In the genomic region with DNA sequence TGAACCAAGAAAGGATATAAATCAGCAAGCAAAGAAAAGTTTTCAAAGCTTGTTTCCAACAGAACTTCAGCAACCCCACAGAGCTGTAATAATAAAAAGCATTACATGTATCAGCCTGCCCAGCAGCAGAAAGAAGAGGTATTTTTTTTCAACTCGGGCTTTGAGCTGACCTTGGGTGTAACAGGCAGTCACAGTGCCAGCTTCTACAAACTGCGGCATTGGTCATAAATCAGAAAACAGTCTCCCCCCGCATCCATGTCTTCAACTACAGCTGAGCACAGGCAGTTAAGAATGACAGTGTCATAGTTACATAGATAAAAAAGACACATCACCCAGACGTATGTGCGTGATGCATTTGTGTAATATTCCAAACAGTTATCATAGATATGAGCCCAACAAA, we compare ENCODE assay signal across 18 cellular contexts.
"Had no signal": no experiment of that assay in that cellular context is flagged by ENCODE, and none has a peak within 500 bp of the region (broad histone marks: within the 10 kb centered on the region; RNA-seq: fewer than 3 reads in every experiment).

No MANE protein-coding gene starts in this region.

- H3K36me3 ChIP-seq: ascending aorta, cardiac muscle cell, esophagus squamous epithelium, heart right ventricle, neural progenitor cell, uterus had no signal

- H3K4me3 ChIP-seq: ascending aorta, cardiac muscle cell, esophagus squamous epithelium, heart right ventricle, neural progenitor cell, skin epidermis, uterus had no signal

- H3K27ac ChIP-seq: ascending aorta, cardiac muscle cell, esophagus squamous epithelium, heart right ventricle, neural progenitor cell, skin epidermis, uterus, VCaP had no signal

- ATAC-seq: activated CD4-positive, alpha-beta T cell treated with anti-CD3 and anti-CD28 coated beads for 36 hours; heart right ventricle; stimulated activated naive CD8-positive, alpha-beta T cell treated with anti-CD3 and anti-CD28 coated beads, Interleukin-15, amount 100 ng/mL, for 72 hours had no signal

- H3K4me1 Mint-ChIP-seq: activated CD4-positive, alpha-beta memory T cell treated with anti-CD3 and anti-CD28 coated beads, Interleukin-2, amount 10 ng/mL, durations not matched to agents 7 days and 5 days; activated CD4-positive, alpha-beta T cell treated with anti-CD3 and anti-CD28 coated beads for 36 hours; stimulated activated naive CD8-positive, alpha-beta T cell treated with anti-CD3 and anti-CD28 coated beads, Interleukin-15, amount 100 ng/mL, for 72 hours had no signal

- DNase-seq: activated CD4-positive, alpha-beta memory T cell treated with anti-CD3 and anti-CD28 coated beads, Interleukin-2, amount 10 ng/mL, durations not matched to agents 7 days and 5 days; activated CD4-positive, alpha-beta T cell treated with anti-CD3 and anti-CD28 coated beads for 36 hours; activated CD8-positive, alpha-beta memory T cell treated with anti-CD3 and anti-CD28 coated beads, Interleukin-2, amount 50 U/mL, for 4 hours; activated naive CD4-positive, alpha-beta T cell; esophagus squamous epithelium; heart right ventricle; islet precursor cell; posterior cingulate gyrus; stimulated activated CD4-positive, alpha-beta T cell treated with anti-CD3 and anti-CD28 coated beads, Interleukin-4, amount 100 ng/mL, for 4 hours; stimulated activated naive CD8-positive, alpha-beta T cell treated with anti-CD3 and anti-CD28 coated beads, Interleukin-15, amount 100 ng/mL, for 72 hours; T-helper 9 cell; uterus had no signal

- H3K4me3 Mint-ChIP-seq: activated CD4-positive, alpha-beta memory T cell treated with anti-CD3 and anti-CD28 coated beads, Interleukin-2, amount 10 ng/mL, durations not matched to agents 7 days and 5 days; activated CD4-positive, alpha-beta T cell treated with anti-CD3 and anti-CD28 coated beads for 36 hours; neural progenitor cell; stimulated activated naive CD8-positive, alpha-beta T cell treated with anti-CD3 and anti-CD28 coated beads, Interleukin-15, amount 100 ng/mL, for 72 hours had no signal

- H3K4me1 ChIP-seq: ascending aorta, heart right ventricle, neural progenitor cell, uterus had no signal

- H3K36me3 Mint-ChIP-seq: neural progenitor cell had no signal

- H3K27ac Mint-ChIP-seq: activated CD4-positive, alpha-beta memory T cell treated with anti-CD3 and anti-CD28 coated beads, Interleukin-2, amount 10 ng/mL, durations not matched to agents 7 days and 5 days; activated CD4-positive, alpha-beta T cell treated with anti-CD3 and anti-CD28 coated beads for 36 hours; neural progenitor cell had no signal

- H3K27me3 Mint-ChIP-seq: activated CD4-positive, alpha-beta memory T cell treated with anti-CD3 and anti-CD28 coated beads, Interleukin-2, amount 10 ng/mL, durations not matched to agents 7 days and 5 days; stimulated activated naive CD8-positive, alpha-beta T cell treated with anti-CD3 and anti-CD28 coated beads, Interleukin-15, amount 100 ng/mL, for 72 hours had no signal

- H3K9me3 Mint-ChIP-seq: activated CD4-positive, alpha-beta memory T cell treated with anti-CD3 and anti-CD28 coated beads, Interleukin-2, amount 10 ng/mL, durations not matched to agents 7 days and 5 days; neural progenitor cell had no signal

- FAIRE-seq: endometrium had no signal

- H3K27me3 ChIP-seq: ascending aorta, cardiac muscle cell, esophagus squamous epithelium, heart right ventricle, neural progenitor cell, uterus had no signal

- H3K9me3 ChIP-seq: ascending aorta, esophagus squamous epithelium, uterus had no signal
